13 cellular contexts compared by ENCODE assay signal in the genomic region with DNA sequence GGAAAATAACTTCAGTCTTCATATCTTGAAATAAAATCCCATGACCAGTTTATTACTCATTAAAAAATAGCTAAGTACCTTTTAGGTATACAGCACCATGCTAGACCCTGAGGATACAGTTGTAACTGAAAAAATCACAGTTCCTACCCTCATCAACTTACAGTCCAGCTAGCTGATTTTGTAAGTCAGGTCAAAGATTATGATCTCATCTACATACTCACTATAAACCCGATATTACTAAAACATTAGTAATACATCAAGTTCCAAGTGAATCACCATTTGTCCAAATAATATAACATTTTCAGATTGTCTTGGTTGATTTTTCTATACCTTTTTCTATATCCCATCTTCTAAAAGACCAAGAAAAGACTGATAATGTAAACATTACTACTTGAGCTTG.
"Had no signal": no experiment of that assay in that cellular context is flagged by ENCODE, and none has a peak within 500 bp of the region (broad histone marks: within the 10 kb centered on the region; RNA-seq: fewer than 3 reads in every experiment).

No MANE protein-coding gene starts in this region.

- H3K27me3 ChIP-seq: esophagus squamous epithelium, spleen, transverse colon had no signal

- ATAC-seq: activated naive CD4-positive, alpha-beta T cell treated with anti-CD3 and anti-CD28 coated beads, Interleukin-2, amount 50 U/mL, for 72 hours; left cardiac atrium; natural killer cell treated with Interleukin-12 subunit alpha and Interleukin-12 subunit beta and Interleukin-15 and Interleukin-18, amount 100 ng/mL, for 72 hours; right cardiac atrium; stimulated activated memory B cell treated with anti-CD40 and anti-IgM and Interleukin-4, amounts not matched to agents 10 μg/mL and 1 μg/mL and 100 μg/mL, for 72 hours had no signal

- H3K9me3 ChIP-seq: esophagus squamous epithelium, transverse colon had no signal

- H3K36me3 ChIP-seq: esophagus squamous epithelium, spleen, transverse colon had no signal

- H3K27ac ChIP-seq: esophagus squamous epithelium, spleen, transverse colon had no signal

- H3K4me1 ChIP-seq: esophagus squamous epithelium, spleen, transverse colon had no signal

- DNase-seq: activated CD4-positive, alpha-beta T cell treated with anti-CD3 and anti-CD28 coated beads, Interleukin-2, amount 50 U/mL, for 1 hour; activated effector memory CD4-positive, alpha-beta T cell treated with Interleukin-2 at 50 U/mL for 16 hours; activated T-cell treated with anti-CD3 and anti-CD28 coated beads, Interleukin-2, amount 50 U/mL, for 1 hour; esophagus squamous epithelium; left cardiac atrium; nucleus accumbens; right cardiac atrium; spleen; stimulated activated CD4-positive, alpha-beta T cell treated with anti-CD3 and anti-CD28 coated beads, Interleukin-1b, Interleukin-23, amount 100 ng/mL, for 48 hours; transverse colon had no signal

- H3K4me3 ChIP-seq: esophagus squamous epithelium, spleen, transverse colon had no signal
